ENCODE assay signal across 9 cellular contexts in the genomic region with DNA sequence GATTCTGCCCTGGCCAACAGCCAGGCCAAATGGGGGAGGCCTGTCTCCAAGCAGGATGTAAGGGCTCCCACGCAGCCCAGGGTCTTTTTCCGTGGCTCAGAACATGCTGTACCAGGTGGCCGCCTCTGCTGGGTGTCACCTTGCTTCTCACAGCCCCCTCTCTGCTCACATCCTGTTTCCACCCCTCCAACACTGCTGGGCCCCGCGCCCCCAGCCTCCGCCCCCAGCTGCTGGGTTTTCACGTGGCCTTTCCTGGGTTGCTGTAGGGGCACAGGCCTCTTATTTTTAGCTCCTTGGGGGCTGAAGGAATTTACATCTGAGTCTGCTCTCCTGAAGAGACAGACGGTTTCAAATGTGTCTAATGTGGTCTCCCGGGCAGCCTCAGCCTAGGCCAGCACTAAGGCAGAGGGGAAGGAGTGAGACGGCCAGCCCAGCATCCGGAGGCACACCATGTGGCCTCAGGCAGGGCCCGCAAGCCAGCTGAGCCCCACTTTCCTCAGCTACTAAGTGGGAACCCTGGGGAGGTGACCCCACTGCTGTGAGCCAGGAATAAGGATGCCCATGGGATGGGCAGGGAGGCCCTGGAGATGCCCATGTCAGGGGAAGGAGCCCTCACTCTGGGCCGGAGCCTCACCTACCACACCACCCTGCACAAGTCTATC. TPM values are rescaled to one million over a fixed set of nuclear protein-coding genes. Genes with fewer than 3 reads are reported as not detected.
DNase-seq lines count a peak whose midpoint lies in the region; ATAC-seq, FAIRE-seq and TF ChIP-seq lines count a peak whose summit lies in the region.
"Had no signal": no experiment of that assay in that cellular context is flagged by ENCODE, and none has a peak within 500 bp of the region (broad histone marks: within the 10 kb centered on the region; RNA-seq: fewer than 3 reads in every experiment).

No MANE protein-coding gene starts in this region.

- H3K9me3 ChIP-seq in GM12878 (replicated peaks; ENCODE audit: control insufficient read depth, insufficient read depth, low read length): peaks cover 3% of the 10 kb centered on the region; the same call in 2 of the 3 replicates
- H3K9me3 ChIP-seq in SK-N-SH: no peaks in the 10 kb centered on the region
- H3K9me3 ChIP-seq: gastrocnemius medialis had no signal

- peak overlapping the region; percentile 89 for H3K9ac ChIP-seq in GM12878 (ENCODE audit: control insufficient read depth, insufficient read depth, low read length)
- H3K9ac ChIP-seq in SK-N-SH: no peak overlapping the region

- in situ Hi-C loops in GM12878 (cut with MboI): no loop called here

- POLR2A ChIA-PET in GM12878 (lab: Charles Lee) (interaction anchor here (0.6 to 6.3 kb wide), 9 partner anchors 8 to 604 kb away, joined by 3 to 80 read pairs (median 5); a partner anchor contains a TSS), SK-N-SH (lab: Yijun Ruan, JAX) (no interaction called here)

- WGBS in GM12878 (ENCODE audit: insufficient coverage, insufficient replicate concordance, low lambda C conversion rate, missing lambda C conversion rate): 1% methylated on average over 13 of the region's 13 CpGs
- 90% methylated on average over 10 of the region's 13 CpGs for WGBS in SK-N-SH (ENCODE audit: low lambda C conversion rate)

- peak overlapping the region; percentile 65 for H3K4me3 ChIP-seq in GM12878
- no peak overlapping the region for H3K4me3 ChIP-seq in SK-N-SH (ENCODE audit: low read depth in 2 of 2, low read length in 1 of 2)
- H3K4me3 ChIP-seq: gastrocnemius medialis had no signal

- H3K79me2 ChIP-seq in GM12878 (ENCODE audit: control insufficient read depth, insufficient read depth, low read length) (no peaks in the 10 kb centered on the region; the same call in none of the 2 replicates), SK-N-SH (ENCODE audit: insufficient read depth) (no peaks in the 10 kb centered on the region)

- H3F3A ChIP-seq in SK-N-SH (replicated peaks; ENCODE audit: insufficient read depth): peaks cover under 1% of the 10 kb centered on the region

- no peak for FAIRE-seq in GM12891 (lab: Jason Lieb, UNC)
- FAIRE-seq in GM12878 (lab: Jason Lieb, UNC): no peak

- SMC1A ChIA-PET in GM12878 (lab: Charles Lee; ENCODE audit: uncharacterized antibody, unreplicated experiment): interaction anchor here (0.8 to 4.1 kb wide), 8 partner anchors 8 to 27 kb away, joined by 3 to 52 read pairs (median 7); a partner anchor contains a TSS

- TF ChIP-seq CTCF in GM12878 (IDR thresholded peaks at IDR 0.05 in 2 of 3, conservative IDR thresholded peaks at IDR 0.05 in 1 of 3; ENCODE audit: control insufficient read depth in 2 of 3, extremely low read depth in 1 of 3, insufficient read depth in 1 of 3, low read depth in 3 of 3, low read length in 3 of 3) (no peak), SK-N-SH (IDR thresholded peaks at IDR 0.05) (no peak)

- no peak for DNase-seq in GM12891 (ENCODE audit: insufficient read length, low spot score)
- DNase-seq in GM12878 (ENCODE audit: low read depth, low spot score): peak; percentile 87
- DNase-seq in stimulated activated CD4-positive, alpha-beta T cell treated with anti-CD3 and anti-CD28 coated beads, Interleukin-4, amount 100 ng/mL, for 48 hours (ENCODE audit: low read depth in 2 of 2): peak; percentile 71 to 76
- no peak for DNase-seq in NCI-H1092 treated with DMSO at 0.1 percent for 48 hours (lab: John Stamatoyannopoulos, UW)
- no peak for DNase-seq in SK-N-SH
- DNase-seq in NCI-H2227 treated with DMSO at 0.1 percent for 48 hours (lab: John Stamatoyannopoulos, UW): no peak

- peak overlapping the region; percentile 100 for H3K27ac ChIP-seq in GM12878 (ENCODE audit: control insufficient read depth, insufficient read depth)
- no peak overlapping the region for H3K27ac ChIP-seq in SK-N-SH (ENCODE audit: low read depth in 2 of 2, low read length in 1 of 2)
- H3K27ac ChIP-seq: gastrocnemius medialis had no signal

- TF ChIP-seq RAD21 in GM12878 (IDR thresholded peaks at IDR 0.05; ENCODE audit: insufficient read depth, low read depth, low read length) (peak; percentile 31; the same call in 1 of the 2 replicates), SK-N-SH (IDR thresholded peaks at IDR 0.05; ENCODE audit: low read length) (no peak)

- intact Hi-C loops in GM12878 (cut with micrococcal nuclease; ENCODE audit: unreplicated experiment): loop anchor here (1.0 kb wide), 1 partner anchor 18 kb away; no protein-coding TSS in a partner anchor

- TSS peak; percentile 89 for BruUV-seq in GM12878 (replicated peaks; lab: Mats Ljungman, UMichigan)

- H3K27me3 ChIP-seq in GM12878 (replicated peaks in 1 of 2; ENCODE audit: control insufficient read depth in 2 of 2, insufficient read depth in 2 of 2, low read length in 1 of 2) (no peaks in the 10 kb centered on the region), SK-N-SH (ENCODE audit: insufficient read depth) (no peaks in the 10 kb centered on the region)
- H3K27me3 ChIP-seq: gastrocnemius medialis had no signal

- H3K4me1 ChIP-seq in GM12878 (ENCODE audit: control insufficient read depth, insufficient read depth, low read length): peaks cover 58% of the 10 kb centered on the region
- no peaks in the 10 kb centered on the region for H3K4me1 ChIP-seq in SK-N-SH (ENCODE audit: control insufficient read depth in 1 of 2, insufficient read depth in 2 of 2, low read depth in 1 of 2, low read length in 1 of 2)
- H3K4me1 ChIP-seq: gastrocnemius medialis had no signal

- CTCF ChIA-PET in GM12878 (lab: Yijun Ruan, JAX): interaction anchor here (1.5 to 5.5 kb wide), 4 partner anchors 11 to 25 kb away, joined by 4 to 68 read pairs (median 24); a partner anchor contains a TSS
- CTCF ChIA-PET in SK-N-SH (lab: Yijun Ruan, JAX): interaction anchor here (1.2 to 3.0 kb wide), 3 partner anchors 11 to 142 kb away, joined by 5 to 15 read pairs (median 6); no protein-coding TSS in a partner anchor

- peak; percentile 56 for ATAC-seq in GM21786 (IDR thresholded peaks at IDR 0.05; ENCODE audit: unreplicated experiment)
- peak; percentile 75 for ATAC-seq in GM12878
- ATAC-seq: gastrocnemius medialis had no signal

- H3K36me3 ChIP-seq in GM12878 (ENCODE audit: control insufficient read depth in 2 of 2, insufficient read depth in 2 of 2, low read length in 1 of 2): no peaks in the 10 kb centered on the region
- no peaks in the 10 kb centered on the region for H3K36me3 ChIP-seq in SK-N-SH (replicated peaks in 1 of 2; ENCODE audit: control insufficient read depth in 1 of 2, insufficient read depth in 2 of 2, low read length in 1 of 2)
- H3K36me3 ChIP-seq: gastrocnemius medialis had no signal

- no peak; the same call in none of the 2 replicates for TF ChIP-seq POLR2A in GM12891 (IDR thresholded peaks at IDR 0.05; ENCODE audit: low read depth, low read length)
- TF ChIP-seq POLR2A in Raji (IDR thresholded peaks at IDR 0.05; ENCODE audit: insufficient read depth, low read depth, low read length): peak; percentile 73
- peak; percentile 81 for TF ChIP-seq POLR2A in GM12878 (IDR thresholded peaks at IDR 0.05; ENCODE audit: low read depth, low read length)

- RAD21 ChIA-PET in GM12878 (lab: Charles Lee; ENCODE audit: unreplicated experiment): interaction anchor here (1.0 to 5.4 kb wide), 11 partner anchors 8 to 103 kb away, joined by 3 to 59 read pairs (median 6); a partner anchor contains a TSS

- H4K20me1 ChIP-seq in GM12878 (ENCODE audit: control insufficient read depth, insufficient read depth) (no peaks in the 10 kb centered on the region), SK-N-SH (ENCODE audit: insufficient read depth) (no peaks in the 10 kb centered on the region)

- H3K4me2 ChIP-seq in GM12878 (ENCODE audit: control insufficient read depth, insufficient read depth): peak overlapping the region; percentile 93
- no peak overlapping the region for H3K4me2 ChIP-seq in SK-N-SH

- TF ChIP-seq EP300 in GM12878 (IDR thresholded peaks at IDR 0.05; ENCODE audit: borderline replicate concordance in 1 of 2, control insufficient read depth in 1 of 2, low read depth in 2 of 2, low read length in 2 of 2) (peak; percentile 95 to 98), SK-N-SH (IDR thresholded peaks at IDR 0.05; ENCODE audit: borderline replicate concordance in 1 of 2, low read depth in 1 of 2, low read length in 1 of 2) (no peak)

- no peak overlapping the region; the same call in 1 of the 2 replicates for H2AFZ ChIP-seq in GM12878 (ENCODE audit: control insufficient read depth, low read depth, low read length)
- no peak overlapping the region for H2AFZ ChIP-seq in SK-N-SH (ENCODE audit: low read depth)

- no peaks in the 10 kb centered on the region for H3K9me2 ChIP-seq in SK-N-SH

RNA-seq across cellular contexts. Expression of a gene that starts 18.7 kb away (rescaled TPM):
- 84.2 TPM for polyA plus RNA-seq in GM12891 (2012; ENCODE audit: low read depth, missing spikeins)
- total RNA-seq in GM12878 (2013; cell fraction: nucleolus; rRNA removed): 404 and 419 TPM in 2 replicates
- total RNA-seq in GM12878 (2014; rRNA removed): 212 and 227 TPM in 2 replicates
- 57.4 and 58.0 TPM in 2 replicates for total RNA-seq in GM12878 (2014; rRNA removed; fragmentation: Illumina TruSeq; extraction: Trizol)
- 181 and 194 TPM in 2 replicates for total RNA-seq in GM12878 (2021)
- polyA plus RNA-seq in GM12878 (2011; ENCODE audit: low read depth): 22.1 TPM
- 47.5 and 84.3 TPM in 2 replicates for polyA plus RNA-seq in GM12878 (2011; rRNA removed)
- polyA plus RNA-seq in GM12878 (2011; cell fraction: cytosol; rRNA removed): 146 and 184 TPM in 2 replicates
- 522 and 621 TPM in 2 replicates for polyA plus RNA-seq in GM12878 (2011; cell fraction: nucleus; rRNA removed)
- 61.4 and 155 TPM in 2 replicates for polyA plus RNA-seq in GM12878 (2012)
- polyA plus RNA-seq in GM12878 (2014; fragmentation: Illumina TruSeq; extraction: Trizol): 11.9 and 35.6 TPM in 2 replicates
- polyA plus RNA-seq in GM12878 (2014; fragmentation: Nextera tagmentation; extraction: Ambion mirVana): 10 to 100 TPM in 1 of 2 experiments, 1 to 10 TPM in 1; 9.7 to 34.6 TPM
- polyA plus RNA-seq in GM12878 (2014; rRNA removed): 158 and 168 TPM in 2 replicates
- 10 to 100 TPM; 10.2 to 56.4 TPM for polyA plus RNA-seq in GM12878 (2016; fragmentation: Nextera tagmentation; extraction: Ambion mirVana)
- polyA minus RNA-seq in GM12878 (2011; rRNA and poly(A)+ RNA removed): 98.2 and 232 TPM in 2 replicates
- 87.6 and 111 TPM in 2 replicates for polyA minus RNA-seq in GM12878 (2011; cell fraction: cytosol; rRNA and poly(A)+ RNA removed)
- polyA minus RNA-seq in GM12878 (2011; cell fraction: nucleus; rRNA and poly(A)+ RNA removed): 636 and 718 TPM in 2 replicates
- 0.79 and 1.2 TPM in 2 replicates for polyA plus RNA-seq in SK-N-SH (2012; rRNA removed)
- polyA plus RNA-seq in SK-N-SH (2012; cell fraction: cytosol; rRNA removed): 0.14 and 0.38 TPM in 2 replicates
- 6.4 and 7.5 TPM in 2 replicates for polyA plus RNA-seq in SK-N-SH (2012; cell fraction: nucleus; rRNA removed)

RNA-seq across cellular contexts. Expression of a gene that starts 25.6 kb away (rescaled TPM):
- polyA plus RNA-seq in GM12891 (2012; ENCODE audit: low read depth, missing spikeins): 1.7 TPM
- total RNA-seq in GM12878 (2013; cell fraction: nucleolus; rRNA removed): 0.76 and 2.4 TPM in 2 replicates
- total RNA-seq in GM12878 (2014; rRNA removed): 0.27 and 0.40 TPM in 2 replicates
- total RNA-seq in GM12878 (2014; rRNA removed; fragmentation: Illumina TruSeq; extraction: Trizol): 0.54 TPM in 1 of 2 replicates, not detected in the other
- 0.43 and 1.0 TPM in 2 replicates for total RNA-seq in GM12878 (2021)
- polyA plus RNA-seq in GM12878 (2011; ENCODE audit: low read depth): 0.72 TPM
- 0.10 and 0.37 TPM in 2 replicates for polyA plus RNA-seq in GM12878 (2011; rRNA removed)
- polyA plus RNA-seq in GM12878 (2011; cell fraction: cytosol; rRNA removed): 0.34 and 0.53 TPM in 2 replicates
- 2.4 TPM in 2 replicates for polyA plus RNA-seq in GM12878 (2011; cell fraction: nucleus; rRNA removed)
- polyA plus RNA-seq in GM12878 (2012): 1.3 and 2.0 TPM in 2 replicates
- 0.24 TPM in 1 of 2 replicates, not detected in the other for polyA plus RNA-seq in GM12878 (2014; fragmentation: Illumina TruSeq; extraction: Trizol)
- polyA plus RNA-seq in GM12878 (2014; fragmentation: Nextera tagmentation; extraction: Ambion mirVana): not detected
- polyA plus RNA-seq in GM12878 (2014; rRNA removed): 0.18 and 0.37 TPM in 2 replicates
- polyA plus RNA-seq in GM12878 (2016; fragmentation: Nextera tagmentation; extraction: Ambion mirVana): not detected
- 0.52 and 0.95 TPM in 2 replicates for polyA minus RNA-seq in GM12878 (2011; rRNA and poly(A)+ RNA removed)
- polyA minus RNA-seq in GM12878 (2011; cell fraction: cytosol; rRNA and poly(A)+ RNA removed): not detected in 2 replicates
- polyA minus RNA-seq in GM12878 (2011; cell fraction: nucleus; rRNA and poly(A)+ RNA removed): 0.77 TPM in 1 of 2 replicates, not detected in the other
- polyA plus RNA-seq in SK-N-SH (2012; rRNA removed): not detected in 2 replicates
- not detected in 2 replicates for polyA plus RNA-seq in SK-N-SH (2012; cell fraction: cytosol; rRNA removed)
- not detected in 2 replicates for polyA plus RNA-seq in SK-N-SH (2012; cell fraction: nucleus; rRNA removed)
- total RNA-seq: gastrocnemius medialis had no signal

RNA-seq across cellular contexts. Expression of a gene that starts 44.7 kb away (rescaled TPM):
- 81.9 TPM for polyA plus RNA-seq in GM12891 (2012; ENCODE audit: low read depth, missing spikeins)
- total RNA-seq in GM12878 (2013; cell fraction: nucleolus; rRNA removed): 140 and 161 TPM in 2 replicates
- total RNA-seq in GM12878 (2014; rRNA removed) (215 and 229 TPM in 2 replicates), GM12878 (2014; rRNA removed; fragmentation: Illumina TruSeq; extraction: Trizol) (148 and 153 TPM in 2 replicates), GM12878 (2021) (194 and 200 TPM in 2 replicates)
- polyA plus RNA-seq in GM12878 (2011; ENCODE audit: low read depth): 84.4 TPM
- polyA plus RNA-seq in GM12878 (2011; rRNA removed) (139 and 142 TPM in 2 replicates), GM12878 (2014; fragmentation: Illumina TruSeq; extraction: Trizol) (154 and 182 TPM in 2 replicates), GM12878 (2014; fragmentation: Nextera tagmentation; extraction: Ambion mirVana) (100 to 1,000 TPM in 1 of 2 experiments, 10 to 100 TPM in 1; 85.4 to 114 TPM), GM12878 (2014; rRNA removed) (120 and 123 TPM in 2 replicates), GM12878 (2016; fragmentation: Nextera tagmentation; extraction: Ambion mirVana) (100 to 1,000 TPM; 225 to 237 TPM), SK-N-SH (2012; rRNA removed) (36.1 and 45.8 TPM in 2 replicates)
- polyA plus RNA-seq in GM12878 (2011; cell fraction: cytosol; rRNA removed): 75.3 and 92.3 TPM in 2 replicates
- 89.9 and 96.0 TPM in 2 replicates for polyA plus RNA-seq in GM12878 (2011; cell fraction: nucleus; rRNA removed)
- 81.5 and 83.0 TPM in 2 replicates for polyA plus RNA-seq in GM12878 (2012)
- polyA minus RNA-seq in GM12878 (2011; rRNA and poly(A)+ RNA removed): 88.6 and 126 TPM in 2 replicates
- 52.3 and 75.1 TPM in 2 replicates for polyA minus RNA-seq in GM12878 (2011; cell fraction: cytosol; rRNA and poly(A)+ RNA removed)
- polyA minus RNA-seq in GM12878 (2011; cell fraction: nucleus; rRNA and poly(A)+ RNA removed): 65.0 and 122 TPM in 2 replicates
- 51.1 and 53.2 TPM in 2 replicates for polyA plus RNA-seq in SK-N-SH (2012; cell fraction: cytosol; rRNA removed)
- polyA plus RNA-seq in SK-N-SH (2012; cell fraction: nucleus; rRNA removed): 32.7 and 48.4 TPM in 2 replicates

RNA-seq across cellular contexts. Expression of a gene that starts 47.5 kb away (rescaled TPM):
- 0.18 TPM for polyA plus RNA-seq in GM12891 (2012; ENCODE audit: low read depth, missing spikeins)
- 0.31 TPM in 1 of 2 replicates, not detected in the other for total RNA-seq in GM12878 (2013; cell fraction: nucleolus; rRNA removed)
- 0.05 TPM in 1 of 2 replicates, not detected in the other for total RNA-seq in GM12878 (2014; rRNA removed)
- 0.05 TPM in 1 of 2 replicates, not detected in the other for total RNA-seq in GM12878 (2014; rRNA removed; fragmentation: Illumina TruSeq; extraction: Trizol)
- 0.10 TPM in 1 of 2 replicates, not detected in the other for total RNA-seq in GM12878 (2021)
- polyA plus RNA-seq in GM12878 (2011; ENCODE audit: low read depth): not detected
- not detected in 2 replicates for polyA plus RNA-seq in GM12878 (2011; rRNA removed)
- not detected in 2 replicates for polyA plus RNA-seq in GM12878 (2011; cell fraction: cytosol; rRNA removed)
- 0.79 and 0.84 TPM in 2 replicates for polyA plus RNA-seq in GM12878 (2011; cell fraction: nucleus; rRNA removed)
- 0.16 and 0.22 TPM in 2 replicates for polyA plus RNA-seq in GM12878 (2012)
- polyA plus RNA-seq in GM12878 (2014; fragmentation: Illumina TruSeq; extraction: Trizol): 0.01 TPM in 1 of 2 replicates, not detected in the other
- under 1 TPM in 1 of 2 experiments, not detected in 1; 0.03 TPM for polyA plus RNA-seq in GM12878 (2014; fragmentation: Nextera tagmentation; extraction: Ambion mirVana)
- polyA plus RNA-seq in GM12878 (2014; rRNA removed): 0.05 and 0.09 TPM in 2 replicates
- polyA plus RNA-seq in GM12878 (2016; fragmentation: Nextera tagmentation; extraction: Ambion mirVana): not detected
- not detected in 2 replicates for polyA minus RNA-seq in GM12878 (2011; rRNA and poly(A)+ RNA removed)
- not detected in 2 replicates for polyA minus RNA-seq in GM12878 (2011; cell fraction: cytosol; rRNA and poly(A)+ RNA removed)
- 0.10 TPM in 1 of 2 replicates, not detected in the other for polyA minus RNA-seq in GM12878 (2011; cell fraction: nucleus; rRNA and poly(A)+ RNA removed)
- polyA plus RNA-seq in SK-N-SH (2012; rRNA removed): not detected in 2 replicates
- not detected in 2 replicates for polyA plus RNA-seq in SK-N-SH (2012; cell fraction: cytosol; rRNA removed)
- 0.06 and 0.15 TPM in 2 replicates for polyA plus RNA-seq in SK-N-SH (2012; cell fraction: nucleus; rRNA removed)

Comparison
In these comparisons a context has a peak if more than half of its experiments do, and no peak if none do; other contexts are left out.
1. DNase-seq: peak in GM12878 (single experiment) and stimulated activated CD4-positive, alpha-beta T cell treated with anti-CD3 and anti-CD28 coated beads, Interleukin-4, amount 100 ng/mL, for 48 hours (2 of 2); none in GM12891 (single experiment), NCI-H1092 treated with DMSO at 0.1 percent for 48 hours (single experiment), SK-N-SH (single experiment) and NCI-H2227 treated with DMSO at 0.1 percent for 48 hours (single experiment).